In genomic region chr1:169117599-169117998, GRCh38 we compare ENCODE assay signal across 23 cellular contexts. TPM values are rescaled to one million over a fixed set of nuclear protein-coding genes. Genes with fewer than 3 reads are reported as not detected.
DNase-seq lines count a peak whose midpoint lies in the region; TF ChIP-seq lines count a peak whose summit lies in the region.
"Had no signal": no experiment of that assay in that cellular context is flagged by ENCODE, and none has a peak within 500 bp of the region (broad histone marks: within the 10 kb centered on the region; RNA-seq: fewer than 3 reads in every experiment).

No MANE protein-coding gene starts in this region.

- no peak overlapping the region for H2BK15ac ChIP-seq in mesenchymal stem cell (ENCODE audit: low read depth, poor library complexity, severe bottlenecking)

- H3K27ac ChIP-seq in right atrium auricular region, result peak overlapping the region; percentile 43 to 96
- H3K27ac ChIP-seq in cingulate gyrus (ENCODE audit: low read depth, low read length), result peak overlapping the region; percentile 23
- H3K27ac ChIP-seq in mesenchymal stem cell (ENCODE audit: low read length, poor library complexity, severe bottlenecking), result peak overlapping the region; percentile 4
- H3K27ac ChIP-seq: BLaER1 treated with 17β-estradiol and CSF1 and Interleukin-3, amounts not matched to agents 10 nM and 100 nM; neutrophil; SJSA1; thoracic aorta; VCaP had no signal

- peak overlapping the region; percentile 92 for H3K27ac Mint-ChIP-seq in type B pancreatic cell
- H3K27ac Mint-ChIP-seq in immature natural killer cell, result no peak overlapping the region
- H3K27ac Mint-ChIP-seq: activated naive CD8-positive, alpha-beta T cell treated with anti-CD3 and anti-CD28 coated beads, Interleukin-2, amount 50 U/mL, for 24 hours had no signal

- H3K36me3 ChIP-seq in right atrium auricular region (peaks cover 48% of the 10 kb centered on the region), mesenchymal stem cell (ENCODE audit: control insufficient read depth in 1 of 2, insufficient read depth in 2 of 2, low read depth in 1 of 2, low read length in 2 of 2) (peaks cover 0 to 20% of the 10 kb centered on the region in 2 experiments)
- H3K36me3 ChIP-seq: neutrophil, thoracic aorta had no signal

- H3K4me3 Mint-ChIP-seq in type B pancreatic cell, result peak overlapping the region; percentile 9
- no peak overlapping the region for H3K4me3 Mint-ChIP-seq in immature natural killer cell
- H3K4me3 Mint-ChIP-seq: activated naive CD8-positive, alpha-beta T cell treated with anti-CD3 and anti-CD28 coated beads, Interleukin-2, amount 50 U/mL, for 24 hours had no signal

- H3K27me3 Mint-ChIP-seq in type B pancreatic cell (no peaks in the 10 kb centered on the region), immature natural killer cell (ENCODE audit: low read depth in 3 of 3) (peaks cover 0 to 3% (median 0%) of the 10 kb centered on the region in 3 donors)
- H3K27me3 Mint-ChIP-seq: activated naive CD8-positive, alpha-beta T cell treated with anti-CD3 and anti-CD28 coated beads, Interleukin-2, amount 50 U/mL, for 24 hours had no signal

- H3K9me3 Mint-ChIP-seq in type B pancreatic cell (no peaks in the 10 kb centered on the region), immature natural killer cell (no peaks in the 10 kb centered on the region)
- H3K9me3 Mint-ChIP-seq: activated naive CD8-positive, alpha-beta T cell treated with anti-CD3 and anti-CD28 coated beads, Interleukin-2, amount 50 U/mL, for 24 hours; stimulated activated memory B cell treated with anti-CD40 and anti-IgM and Interleukin-4, amounts not matched to agents 10 μg/mL and 1 μg/mL and 100 μg/mL, for 72 hours had no signal

- H2BK12ac ChIP-seq in mesenchymal stem cell (ENCODE audit: low read length in 2 of 2), result peak overlapping the region in 1 of 2 experiments; percentile 47

- H3K79me1 ChIP-seq in mesenchymal stem cell (replicated peaks; ENCODE audit: low read length, poor library complexity, severe bottlenecking), result peaks cover 27% of the 10 kb centered on the region

- no peak overlapping the region for H3K4me2 ChIP-seq in mesenchymal stem cell (ENCODE audit: low read length, poor library complexity, severe bottlenecking)
- H3K4me2 ChIP-seq: BLaER1 treated with 17β-estradiol and CSF1 and Interleukin-3, amounts not matched to agents 10 nM and 100 nM had no signal

- DNase-seq in right atrium auricular region (ENCODE audit: low spot score) (no peak), cardiac septum (ENCODE audit: low spot score) (no peak), mesenchymal stem cell (peak; percentile 61), type B pancreatic cell (ENCODE audit: extremely low spot score, unreplicated experiment) (no peak), immature natural killer cell (no peak), GM20000 (ENCODE audit: low spot score) (no peak)
- no peak for DNase-seq in activated T-cell treated with anti-CD3 and anti-CD28 coated beads, Interleukin-2, amount 50 U/mL, for 1 hour
- DNase-seq: ACHN; activated CD4-positive, alpha-beta T cell treated with anti-CD3 and anti-CD28 coated beads, Interleukin-2, amount 50 U/mL, for 1 hour; activated effector memory CD4-positive, alpha-beta T cell treated with Interleukin-2 at 50 U/mL for 16 hours; activated naive CD8-positive, alpha-beta T cell treated with anti-CD3 and anti-CD28 coated beads, Interleukin-2, amount 50 U/mL, for 24 hours; dermis blood vessel endothelial cell; KBM-7; NCI-H1930; retina; T-helper 2 cell had no signal

- H3K14ac ChIP-seq in mesenchymal stem cell (ENCODE audit: low read length in 2 of 2), result no peak overlapping the region

- H3K18ac ChIP-seq in mesenchymal stem cell (ENCODE audit: low read depth in 1 of 2, low read length in 2 of 2), result peak overlapping the region in 1 of 2 experiments; percentile 1

- H3K36me3 Mint-ChIP-seq in type B pancreatic cell (peaks cover 59% of the 10 kb centered on the region), immature natural killer cell (peaks cover 0 to 14% (median 4%) of the 10 kb centered on the region in 3 donors)

- TF ChIP-seq CTCF in right atrium auricular region (IDR thresholded peaks at IDR 0.05) (no peak), type B pancreatic cell (conservative IDR thresholded peaks at IDR 0.05) (no peak), GM20000 (IDR thresholded peaks at IDR 0.05; ENCODE audit: extremely low read depth, missing control alignments) (no peak)

- WGBS in mesenchymal stem cell, result 86% methylated on average over 1 of the region's 1 CpG

- no peak overlapping the region for H3K9ac ChIP-seq in mesenchymal stem cell (ENCODE audit: low read length)
- H3K9ac ChIP-seq: BLaER1 treated with 17β-estradiol and CSF1 and Interleukin-3, amounts not matched to agents 10 nM and 100 nM had no signal

- H3K9me3 ChIP-seq in right atrium auricular region, result no peaks in the 10 kb centered on the region
- H3K9me3 ChIP-seq in mesenchymal stem cell (ENCODE audit: control insufficient read depth, low read length), result no peaks in the 10 kb centered on the region
- H3K9me3 ChIP-seq: BLaER1 treated with 17β-estradiol and CSF1 and Interleukin-3, amounts not matched to agents 10 nM and 100 nM; neutrophil; SJSA1; thoracic aorta had no signal

- no peak overlapping the region for H2AFZ ChIP-seq in mesenchymal stem cell (ENCODE audit: low read depth, low read length)

- no peak overlapping the region for H4K91ac ChIP-seq in mesenchymal stem cell (ENCODE audit: low read length)

- peak overlapping the region in 1 of 2 experiments; percentile 65 for H3K23ac ChIP-seq in mesenchymal stem cell (ENCODE audit: low read length in 2 of 2)

- H3K4me1 ChIP-seq in right atrium auricular region (peaks cover 0 to 72% of the 10 kb centered on the region in 2 donors), mesenchymal stem cell (ENCODE audit: control insufficient read depth, insufficient read depth, low read depth, low read length) (peaks cover 15% of the 10 kb centered on the region)

- H3K4me3 ChIP-seq in right atrium auricular region (no peak overlapping the region), mesenchymal stem cell (ENCODE audit: insufficient read depth in 1 of 2, low read depth in 1 of 2, low read length in 2 of 2) (no peak overlapping the region)
- H3K4me3 ChIP-seq: BLaER1 treated with 17β-estradiol and CSF1 and Interleukin-3, amounts not matched to agents 10 nM and 100 nM; SJSA1; thoracic aorta had no signal

- intact Hi-C loops in cardiac septum (cut with DNase I), result no loop called here

- no peak overlapping the region for H3K4ac ChIP-seq in mesenchymal stem cell (ENCODE audit: low read depth in 1 of 2, low read length in 2 of 2)

- peak overlapping the region; percentile 39 for H2AK5ac ChIP-seq in mesenchymal stem cell (ENCODE audit: low read length, severe bottlenecking)

- H2BK120ac ChIP-seq in mesenchymal stem cell (ENCODE audit: low read depth, low read length), result no peak overlapping the region

- no peak overlapping the region for H4K8ac ChIP-seq in mesenchymal stem cell (ENCODE audit: low read length)

- H3K4me1 Mint-ChIP-seq in type B pancreatic cell (ENCODE audit: unreplicated experiment) (peaks cover 55% of the 10 kb centered on the region), immature natural killer cell (peaks cover 17 to 18% of the 10 kb centered on the region in 2 donors)

- H2BK5ac ChIP-seq in mesenchymal stem cell (ENCODE audit: low read depth, low read length, poor library complexity, severe bottlenecking), result no peak overlapping the region

- H3K27me3 ChIP-seq in right atrium auricular region (no peaks in the 10 kb centered on the region), mesenchymal stem cell (ENCODE audit: control insufficient read depth in 1 of 2, insufficient read depth in 1 of 2, low read length in 2 of 2) (no peaks in the 10 kb centered on the region)
- H3K27me3 ChIP-seq: BLaER1 treated with 17β-estradiol and CSF1 and Interleukin-3, amounts not matched to agents 10 nM and 100 nM; SJSA1 had no signal

RNA-seq across cellular contexts. Expression of gene ATP1B1, which starts 11.1 kb away (rescaled TPM):
- total RNA-seq in right atrium auricular region (100 to 1,000 TPM; 200 to 342 TPM), cardiac septum (256 TPM), type B pancreatic cell (ENCODE audit: low replicate concordance) (237 and 306 TPM in 2 replicates)
- 59.9 TPM for polyA plus RNA-seq in mesenchymal stem cell (2013, experiment 1 of 2)
- 62.4 TPM for polyA plus RNA-seq in mesenchymal stem cell (2013, experiment 2 of 2)
- polyA plus RNA-seq in immature natural killer cell, result 1 to 10 TPM; 1.2 to 9.0 (median 2.4) TPM

Comparison
In these comparisons a context has a peak if more than half of its experiments do, and no peak if none do; other contexts are left out.
1. H3K27ac ChIP-seq: peak in every context shown above with its lines; median percentile 70 in right atrium auricular region; 23 in cingulate gyrus; 4 in mesenchymal stem cell.